ENCODE assay signal across 1 cellular context in genomic region chr18:950026-950631, GRCh38.
TF ChIP-seq lines count a peak whose summit lies in the region.

No MANE protein-coding gene starts in this region.

TF ChIP-seq in K562, 482 proteins besides CTCF, POLR2A, EP300 and RAD21 (continued from another document):
- no peak for TF ChIP-seq VEZF1 (CRISPR knock-in tag; IDR thresholded peaks at IDR 0.05)
- no peak for TF ChIP-seq NCOA2 (IDR thresholded peaks at IDR 0.05; ENCODE audit: partially characterized antibody in 2 of 2)
- no peak for TF ChIP-seq ZNF384 (IDR thresholded peaks at IDR 0.05; ENCODE audit: low read depth, low read length)
- no peak for TF ChIP-seq ESRRA (IDR thresholded peaks at IDR 0.05; ENCODE audit: borderline replicate concordance, low read depth)
- TF ChIP-seq CCNT2 (IDR thresholded peaks at IDR 0.05; ENCODE audit: borderline replicate concordance, extremely low read depth, insufficient read length, low read depth, low read length), result no peak
- TF ChIP-seq TEAD4 (IDR thresholded peaks at IDR 0.05; ENCODE audit: low read length), result no peak
- no peak for TF ChIP-seq TEAD4 (CRISPR knock-in tag; IDR thresholded peaks at IDR 0.05; ENCODE audit: borderline replicate concordance)
- no peak for TF ChIP-seq CGGBP1 (CRISPR knock-in tag; IDR thresholded peaks at IDR 0.05)
- TF ChIP-seq SREBF2 (CRISPR knock-in tag; IDR thresholded peaks at IDR 0.05), result no peak
- no peak for TF ChIP-seq EZH2 (IDR thresholded peaks at IDR 0.05; ENCODE audit: borderline replicate concordance, low read depth, low read length)
- TF ChIP-seq SIN3B (IDR thresholded peaks at IDR 0.05; ENCODE audit: low read depth), result no peak
TF ChIP-seq in K562: peak in this region for 0.
